ENCODE assay signal across 14 cellular contexts in the genomic region with DNA sequence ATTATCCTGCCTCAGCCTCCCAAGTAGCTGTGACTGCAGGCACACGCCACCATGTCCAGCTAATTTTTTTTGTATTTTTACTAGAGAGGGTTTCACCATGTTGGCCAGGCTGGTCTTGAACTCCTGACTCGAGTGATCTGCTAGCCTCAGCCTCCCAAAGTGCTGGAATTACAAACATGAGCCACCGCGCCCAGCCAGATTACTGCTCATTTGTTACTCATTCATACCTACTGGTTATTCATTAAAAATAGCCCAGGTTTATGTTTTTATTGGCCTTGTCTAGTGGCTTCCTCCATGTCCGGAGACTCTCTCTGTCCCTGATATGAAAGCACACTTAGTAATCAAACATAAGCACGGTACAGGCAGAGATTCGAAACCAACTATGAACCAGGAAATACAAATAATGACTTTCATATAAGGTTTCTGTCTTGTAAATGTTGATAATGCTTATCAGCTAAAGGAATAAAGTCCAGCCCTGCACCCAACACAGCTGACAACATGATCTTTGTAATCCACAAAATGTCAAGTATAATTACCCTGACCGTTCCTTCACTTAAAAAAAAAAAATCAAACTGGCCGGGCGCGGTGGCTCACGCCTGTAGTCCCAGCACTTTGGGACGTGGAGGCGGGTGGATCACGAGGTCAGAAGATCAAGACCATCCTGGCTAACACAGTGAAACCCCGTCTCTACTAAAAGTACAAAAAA. TPM values are rescaled to one million over a fixed set of nuclear protein-coding genes. Genes with fewer than 3 reads are reported as not detected.
DNase-seq lines count a peak whose midpoint lies in the region; ATAC-seq and TF ChIP-seq lines count a peak whose summit lies in the region.
"Had no signal": no experiment of that assay in that cellular context is flagged by ENCODE, and none has a peak within 500 bp of the region (broad histone marks: within the 10 kb centered on the region; RNA-seq: fewer than 3 reads in every experiment).

No MANE protein-coding gene starts in this region.

- peak overlapping the region; percentile 59 for H3K27ac Mint-ChIP-seq in type B pancreatic cell
- no peak overlapping the region for H3K27ac Mint-ChIP-seq in T-helper 2 cell treated with Interferon-gamma antibody and Interleukin-4, amounts not matched to agents 5 μg/mL and 100 μg/mL, for 36 hours
- H3K27ac Mint-ChIP-seq: activated T-helper 2 cell treated with anti-CD3 and anti-CD28 coated beads, Interferon-gamma antibody, Interleukin-2, Interleukin-4, amounts not matched to agents 10 μg/mL and 5 μg/mL and 100 μg/mL, durations not matched to agents 14 hours and 24 hours and 36 hours; CD4-positive, CD25-positive, alpha-beta regulatory T cell; T-helper 1 cell treated with Interleukin-12 subunit alpha and Interleukin-12 subunit beta and Interleukin-4 antibody, amounts not matched to agents 30 μg/mL and 1 μg/mL, for 36 hours had no signal

- H3K36me3 Mint-ChIP-seq in type B pancreatic cell = no peaks in the 10 kb centered on the region
- no peaks in the 10 kb centered on the region for H3K36me3 Mint-ChIP-seq in T-helper 2 cell treated with Interferon-gamma antibody and Interleukin-4, amounts not matched to agents 5 μg/mL and 100 μg/mL, for 36 hours (ENCODE audit: low read depth)
- H3K36me3 Mint-ChIP-seq: CD4-positive, CD25-positive, alpha-beta regulatory T cell had no signal

- peak; percentile 94 for ATAC-seq in body of pancreas
- peak; percentile 89 for ATAC-seq in left lobe of liver

- H3K4me1 Mint-ChIP-seq in type B pancreatic cell (ENCODE audit: unreplicated experiment) = peaks cover 21% of the 10 kb centered on the region
- H3K4me1 Mint-ChIP-seq in T-helper 2 cell treated with Interferon-gamma antibody and Interleukin-4, amounts not matched to agents 5 μg/mL and 100 μg/mL, for 36 hours (ENCODE audit: low read depth) = no peaks in the 10 kb centered on the region
- H3K4me1 Mint-ChIP-seq: CD4-positive, CD25-positive, alpha-beta regulatory T cell had no signal

- peak; percentile 44 for DNase-seq in NCI-H2196 (lab: John Stamatoyannopoulos, UW; ENCODE audit: unreplicated experiment)
- peak; percentile 87 to 92 (median 88) for DNase-seq in body of pancreas
- DNase-seq in left lobe of liver (ENCODE audit: low spot score) = peak; percentile 73
- no peak for DNase-seq in type B pancreatic cell (ENCODE audit: extremely low spot score, unreplicated experiment)
- DNase-seq in stimulated activated CD4-positive, alpha-beta T cell treated with anti-CD3 and anti-CD28 coated beads, Interleukin-2, amount 100 ng/mL, for 24 hours = no peak
- DNase-seq in T-helper 2 cell treated with Interferon-gamma antibody and Interleukin-4, amounts not matched to agents 5 μg/mL and 100 μg/mL, for 36 hours (ENCODE audit: low spot score) = no peak
- DNase-seq in NCI-H1092 treated with DMSO at 0.1 percent for 48 hours (lab: John Stamatoyannopoulos, UW) = no peak
- DNase-seq: CD4-positive, CD25-positive, alpha-beta regulatory T cell; MM.1S; NCI-H2171 treated with DMSO at 0.1 percent for 48 hours; retina had no signal

- no peaks in the 10 kb centered on the region for H3K9me3 ChIP-seq in body of pancreas
- H3K9me3 ChIP-seq: ascending aorta had no signal

- TF ChIP-seq CTCF in body of pancreas (IDR thresholded peaks at IDR 0.05) = peak in 2 of 7 experiments; percentile 2 to 11
- no peak for TF ChIP-seq CTCF in type B pancreatic cell (conservative IDR thresholded peaks at IDR 0.05)

- no peaks in the 10 kb centered on the region for H3K9me3 Mint-ChIP-seq in type B pancreatic cell
- no peaks in the 10 kb centered on the region for H3K9me3 Mint-ChIP-seq in T-helper 2 cell treated with Interferon-gamma antibody and Interleukin-4, amounts not matched to agents 5 μg/mL and 100 μg/mL, for 36 hours
- H3K9me3 Mint-ChIP-seq: activated T-helper 2 cell treated with anti-CD3 and anti-CD28 coated beads, Interferon-gamma antibody, Interleukin-2, Interleukin-4, amounts not matched to agents 10 μg/mL and 5 μg/mL and 100 μg/mL, durations not matched to agents 14 hours and 24 hours and 36 hours; T-helper 1 cell treated with Interleukin-12 subunit alpha and Interleukin-12 subunit beta and Interleukin-4 antibody, amounts not matched to agents 30 μg/mL and 1 μg/mL, for 36 hours had no signal

- 17 to 29% methylated on average over 16 of the region's 16 CpGs for WGBS in body of pancreas, 2 donors

- intact Hi-C loops in body of pancreas (cut with DNase I) = no loop called here

- H3K4me3 Mint-ChIP-seq in type B pancreatic cell = no peak overlapping the region
- H3K4me3 Mint-ChIP-seq in T-helper 2 cell treated with Interferon-gamma antibody and Interleukin-4, amounts not matched to agents 5 μg/mL and 100 μg/mL, for 36 hours = no peak overlapping the region
- H3K4me3 Mint-ChIP-seq: CD4-positive, CD25-positive, alpha-beta regulatory T cell; T-helper 1 cell treated with Interleukin-12 subunit alpha and Interleukin-12 subunit beta and Interleukin-4 antibody, amounts not matched to agents 30 μg/mL and 1 μg/mL, for 36 hours had no signal

- TF ChIP-seq POLR2A in body of pancreas (IDR thresholded peaks at IDR 0.05) = peak in 2 of 3 donors; percentile 20 to 42

- H3K36me3 ChIP-seq in body of pancreas (replicated peaks in 1 of 2; ENCODE audit: insufficient read depth in 1 of 2, low read depth in 2 of 2) = no peaks in the 10 kb centered on the region
- H3K36me3 ChIP-seq: ascending aorta had no signal

- no peaks in the 10 kb centered on the region for H3K27me3 ChIP-seq in body of pancreas
- H3K27me3 ChIP-seq: ascending aorta had no signal

- no peak overlapping the region for H3K4me3 ChIP-seq in body of pancreas
- H3K4me3 ChIP-seq: ascending aorta had no signal

- H3K4me1 ChIP-seq in body of pancreas = peaks cover 44% of the 10 kb centered on the region
- H3K4me1 ChIP-seq: ascending aorta had no signal

- peak overlapping the region; percentile 77 to 88 (median 82) for H3K27ac ChIP-seq in body of pancreas
- H3K27ac ChIP-seq: ascending aorta had no signal

- no peaks in the 10 kb centered on the region for H3K27me3 Mint-ChIP-seq in type B pancreatic cell
- no peaks in the 10 kb centered on the region for H3K27me3 Mint-ChIP-seq in T-helper 2 cell treated with Interferon-gamma antibody and Interleukin-4, amounts not matched to agents 5 μg/mL and 100 μg/mL, for 36 hours (ENCODE audit: low read depth)
- H3K27me3 Mint-ChIP-seq: CD4-positive, CD25-positive, alpha-beta regulatory T cell had no signal

RNA-seq across cellular contexts. Expression of gene CXADR, which starts 50.4 kb away (rescaled TPM):
- total RNA-seq in body of pancreas (10 to 100 TPM; 28.8 to 41.9 TPM), left lobe of liver (23.4 TPM), type B pancreatic cell (ENCODE audit: low replicate concordance) (47.3 and 52.1 TPM in 2 replicates)

Comparison
In these comparisons a context has a peak if more than half of its experiments do, and no peak if none do; other contexts are left out.
1. DNase-seq: peak in NCI-H2196 (single experiment), body of pancreas (4 of 4) and left lobe of liver (single experiment); none in type B pancreatic cell (single experiment), stimulated activated CD4-positive, alpha-beta T cell treated with anti-CD3 and anti-CD28 coated beads, Interleukin-2, amount 100 ng/mL, for 24 hours (0 of 2), T-helper 2 cell treated with Interferon-gamma antibody and Interleukin-4, amounts not matched to agents 5 μg/mL and 100 μg/mL, for 36 hours (single experiment) and NCI-H1092 treated with DMSO at 0.1 percent for 48 hours (single experiment).